1 cellular context compared by ENCODE assay signal in the genomic region with DNA sequence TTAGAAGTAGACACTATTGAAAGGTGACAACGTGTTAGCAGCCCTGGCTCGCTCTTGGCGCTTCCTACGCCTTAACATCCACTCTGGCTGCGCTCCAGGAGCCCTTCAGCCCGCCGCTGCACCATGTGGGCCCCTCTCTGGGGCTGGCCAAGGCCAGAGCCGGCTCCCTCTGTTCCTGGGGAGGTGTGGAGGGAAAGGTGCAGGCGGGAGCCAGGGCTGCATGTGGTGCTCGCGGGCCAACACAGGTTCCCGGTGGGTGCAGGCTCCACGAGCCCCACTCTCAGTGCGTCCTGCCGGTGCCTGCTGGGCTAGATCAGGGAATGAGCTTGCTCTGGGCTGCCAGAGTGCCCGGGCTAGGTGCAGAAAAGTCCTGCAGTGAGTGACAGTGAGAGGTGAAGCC.
TF ChIP-seq lines count a peak whose summit lies in the region.

No MANE protein-coding gene starts in this region.

TF ChIP-seq in GM23338, 12 proteins besides CTCF, POLR2A, EP300 and RAD21:
- TF ChIP-seq, protein P1, sequence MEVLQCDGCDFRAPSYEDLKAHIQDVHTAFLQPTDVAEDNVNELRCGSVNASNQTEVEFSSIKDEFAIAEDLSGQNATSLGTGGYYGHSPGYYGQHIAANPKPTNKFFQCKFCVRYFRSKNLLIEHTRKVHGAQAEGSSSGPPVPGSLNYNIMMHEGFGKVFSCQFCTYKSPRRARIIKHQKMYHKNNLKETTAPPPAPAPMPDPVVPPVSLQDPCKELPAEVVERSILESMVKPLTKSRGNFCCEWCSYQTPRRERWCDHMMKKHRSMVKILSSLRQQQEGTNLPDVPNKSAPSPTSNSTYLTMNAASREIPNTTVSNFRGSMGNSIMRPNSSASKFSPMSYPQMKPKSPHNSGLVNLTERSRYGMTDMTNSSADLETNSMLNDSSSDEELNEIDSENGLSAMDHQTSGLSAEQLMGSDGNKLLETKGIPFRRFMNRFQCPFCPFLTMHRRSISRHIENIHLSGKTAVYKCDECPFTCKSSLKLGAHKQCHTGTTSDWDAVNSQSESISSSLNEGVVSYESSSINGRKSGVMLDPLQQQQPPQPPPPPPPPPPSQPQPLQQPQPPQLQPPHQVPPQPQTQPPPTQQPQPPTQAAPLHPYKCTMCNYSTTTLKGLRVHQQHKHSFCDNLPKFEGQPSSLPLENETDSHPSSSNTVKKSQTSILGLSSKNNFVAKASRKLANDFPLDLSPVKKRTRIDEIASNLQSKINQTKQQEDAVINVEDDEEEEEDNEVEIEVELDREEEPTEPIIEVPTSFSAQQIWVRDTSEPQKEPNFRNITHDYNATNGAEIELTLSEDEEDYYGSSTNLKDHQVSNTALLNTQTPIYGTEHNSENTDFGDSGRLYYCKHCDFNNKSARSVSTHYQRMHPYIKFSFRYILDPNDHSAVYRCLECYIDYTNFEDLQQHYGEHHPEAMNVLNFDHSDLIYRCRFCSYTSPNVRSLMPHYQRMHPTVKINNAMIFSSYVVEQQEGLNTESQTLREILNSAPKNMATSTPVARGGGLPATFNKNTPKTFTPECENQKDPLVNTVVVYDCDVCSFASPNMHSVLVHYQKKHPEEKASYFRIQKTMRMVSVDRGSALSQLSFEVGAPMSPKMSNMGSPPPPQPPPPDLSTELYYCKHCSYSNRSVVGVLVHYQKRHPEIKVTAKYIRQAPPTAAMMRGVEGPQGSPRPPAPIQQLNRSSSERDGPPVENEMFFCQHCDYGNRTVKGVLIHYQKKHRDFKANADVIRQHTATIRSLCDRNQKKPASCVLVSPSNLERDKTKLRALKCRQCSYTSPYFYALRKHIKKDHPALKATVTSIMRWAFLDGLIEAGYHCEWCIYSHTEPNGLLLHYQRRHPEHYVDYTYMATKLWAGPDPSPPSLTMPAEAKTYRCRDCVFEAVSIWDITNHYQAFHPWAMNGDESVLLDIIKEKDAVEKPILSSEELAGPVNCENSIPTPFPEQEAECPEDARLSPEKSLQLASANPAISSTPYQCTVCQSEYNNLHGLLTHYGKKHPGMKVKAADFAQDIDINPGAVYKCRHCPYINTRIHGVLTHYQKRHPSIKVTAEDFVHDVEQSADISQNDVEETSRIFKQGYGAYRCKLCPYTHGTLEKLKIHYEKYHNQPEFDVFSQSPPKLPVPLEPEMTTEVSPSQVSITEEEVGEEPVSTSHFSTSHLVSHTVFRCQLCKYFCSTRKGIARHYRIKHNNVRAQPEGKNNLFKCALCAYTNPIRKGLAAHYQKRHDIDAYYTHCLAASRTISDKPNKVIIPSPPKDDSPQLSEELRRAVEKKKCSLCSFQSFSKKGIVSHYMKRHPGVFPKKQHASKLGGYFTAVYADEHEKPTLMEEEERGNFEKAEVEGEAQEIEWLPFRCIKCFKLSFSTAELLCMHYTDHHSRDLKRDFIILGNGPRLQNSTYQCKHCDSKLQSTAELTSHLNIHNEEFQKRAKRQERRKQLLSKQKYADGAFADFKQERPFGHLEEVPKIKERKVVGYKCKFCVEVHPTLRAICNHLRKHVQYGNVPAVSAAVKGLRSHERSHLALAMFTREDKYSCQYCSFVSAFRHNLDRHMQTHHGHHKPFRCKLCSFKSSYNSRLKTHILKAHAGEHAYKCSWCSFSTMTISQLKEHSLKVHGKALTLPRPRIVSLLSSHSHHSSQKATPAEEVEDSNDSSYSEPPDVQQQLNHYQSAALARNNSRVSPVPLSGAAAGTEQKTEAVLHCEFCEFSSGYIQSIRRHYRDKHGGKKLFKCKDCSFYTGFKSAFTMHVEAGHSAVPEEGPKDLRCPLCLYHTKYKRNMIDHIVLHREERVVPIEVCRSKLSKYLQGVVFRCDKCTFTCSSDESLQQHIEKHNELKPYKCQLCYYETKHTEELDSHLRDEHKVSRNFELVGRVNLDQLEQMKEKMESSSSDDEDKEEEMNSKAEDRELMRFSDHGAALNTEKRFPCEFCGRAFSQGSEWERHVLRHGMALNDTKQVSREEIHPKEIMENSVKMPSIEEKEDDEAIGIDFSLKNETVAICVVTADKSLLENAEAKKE (CRISPR knock-in tag; IDR thresholded peaks at IDR 0.05): no peak
- no peak for TF ChIP-seq ZNF331 (CRISPR knock-in tag; IDR thresholded peaks at IDR 0.05; ENCODE audit: low read depth)
- TF ChIP-seq, protein P2, sequence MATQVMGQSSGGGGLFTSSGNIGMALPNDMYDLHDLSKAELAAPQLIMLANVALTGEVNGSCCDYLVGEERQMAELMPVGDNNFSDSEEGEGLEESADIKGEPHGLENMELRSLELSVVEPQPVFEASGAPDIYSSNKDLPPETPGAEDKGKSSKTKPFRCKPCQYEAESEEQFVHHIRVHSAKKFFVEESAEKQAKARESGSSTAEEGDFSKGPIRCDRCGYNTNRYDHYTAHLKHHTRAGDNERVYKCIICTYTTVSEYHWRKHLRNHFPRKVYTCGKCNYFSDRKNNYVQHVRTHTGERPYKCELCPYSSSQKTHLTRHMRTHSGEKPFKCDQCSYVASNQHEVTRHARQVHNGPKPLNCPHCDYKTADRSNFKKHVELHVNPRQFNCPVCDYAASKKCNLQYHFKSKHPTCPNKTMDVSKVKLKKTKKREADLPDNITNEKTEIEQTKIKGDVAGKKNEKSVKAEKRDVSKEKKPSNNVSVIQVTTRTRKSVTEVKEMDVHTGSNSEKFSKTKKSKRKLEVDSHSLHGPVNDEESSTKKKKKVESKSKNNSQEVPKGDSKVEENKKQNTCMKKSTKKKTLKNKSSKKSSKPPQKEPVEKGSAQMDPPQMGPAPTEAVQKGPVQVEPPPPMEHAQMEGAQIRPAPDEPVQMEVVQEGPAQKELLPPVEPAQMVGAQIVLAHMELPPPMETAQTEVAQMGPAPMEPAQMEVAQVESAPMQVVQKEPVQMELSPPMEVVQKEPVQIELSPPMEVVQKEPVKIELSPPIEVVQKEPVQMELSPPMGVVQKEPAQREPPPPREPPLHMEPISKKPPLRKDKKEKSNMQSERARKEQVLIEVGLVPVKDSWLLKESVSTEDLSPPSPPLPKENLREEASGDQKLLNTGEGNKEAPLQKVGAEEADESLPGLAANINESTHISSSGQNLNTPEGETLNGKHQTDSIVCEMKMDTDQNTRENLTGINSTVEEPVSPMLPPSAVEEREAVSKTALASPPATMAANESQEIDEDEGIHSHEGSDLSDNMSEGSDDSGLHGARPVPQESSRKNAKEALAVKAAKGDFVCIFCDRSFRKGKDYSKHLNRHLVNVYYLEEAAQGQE (IDR thresholded peaks at IDR 0.05; ENCODE audit: unreplicated experiment): no peak
- TF ChIP-seq EZH2 (IDR thresholded peaks at IDR 0.05; ENCODE audit: low read depth, unreplicated experiment): no peak
- TF ChIP-seq ZNF114 (CRISPR knock-in tag; IDR thresholded peaks at IDR 0.05): no peak
- TF ChIP-seq EZH2phosphoT487 (IDR thresholded peaks at IDR 0.05; ENCODE audit: unreplicated experiment): no peak
- TF ChIP-seq POLR2AphosphoS5 (IDR thresholded peaks at IDR 0.05; ENCODE audit: low read depth): no peak
- TF ChIP-seq NANOG (IDR thresholded peaks at IDR 0.05; ENCODE audit: borderline replicate concordance): no peak
- TF ChIP-seq, protein P3, sequence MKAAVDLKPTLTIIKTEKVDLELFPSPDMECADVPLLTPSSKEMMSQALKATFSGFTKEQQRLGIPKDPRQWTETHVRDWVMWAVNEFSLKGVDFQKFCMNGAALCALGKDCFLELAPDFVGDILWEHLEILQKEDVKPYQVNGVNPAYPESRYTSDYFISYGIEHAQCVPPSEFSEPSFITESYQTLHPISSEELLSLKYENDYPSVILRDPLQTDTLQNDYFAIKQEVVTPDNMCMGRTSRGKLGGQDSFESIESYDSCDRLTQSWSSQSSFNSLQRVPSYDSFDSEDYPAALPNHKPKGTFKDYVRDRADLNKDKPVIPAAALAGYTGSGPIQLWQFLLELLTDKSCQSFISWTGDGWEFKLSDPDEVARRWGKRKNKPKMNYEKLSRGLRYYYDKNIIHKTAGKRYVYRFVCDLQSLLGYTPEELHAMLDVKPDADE (IDR thresholded peaks at IDR 0.05): no peak
- no peak for TF ChIP-seq CREB1 (CRISPR knock-in tag; IDR thresholded peaks at IDR 0.05; ENCODE audit: low read depth)
- TF ChIP-seq JUNB (IDR thresholded peaks at IDR 0.05; ENCODE audit: unreplicated experiment): no peak
- no peak for TF ChIP-seq STAT1 (IDR thresholded peaks at IDR 0.05; ENCODE audit: unreplicated experiment)
